9 cellular contexts compared by ENCODE assay signal in the genomic region with DNA sequence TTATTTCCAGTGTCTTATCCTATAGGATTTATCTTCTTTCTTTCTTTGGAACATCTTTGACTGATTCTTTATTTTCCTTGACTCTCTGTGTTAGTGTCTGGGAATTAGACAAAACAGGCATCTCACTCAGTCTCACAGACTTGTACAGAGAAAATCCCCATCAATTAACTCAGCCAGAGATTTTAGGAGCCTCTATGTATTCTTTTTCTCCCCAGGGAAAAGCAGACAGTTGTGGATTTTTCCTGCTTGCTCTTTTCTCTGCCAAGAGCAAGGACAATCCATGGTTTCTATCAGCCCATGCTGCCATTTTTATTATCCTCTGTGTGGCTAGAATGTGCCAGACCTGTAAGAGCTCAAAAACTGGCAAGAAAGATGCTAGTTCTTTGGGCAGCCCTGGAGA.
"Had no signal": no experiment of that assay in that cellular context is flagged by ENCODE, and none has a peak within 500 bp of the region (broad histone marks: within the 10 kb centered on the region; RNA-seq: fewer than 3 reads in every experiment).

No MANE protein-coding gene starts in this region.

- H3K4me3 ChIP-seq: GM23248, GM23338, HAP-1 had no signal

- H3K27ac Mint-ChIP-seq: GM23338, H9, HFFc6 had no signal

- H3K9ac ChIP-seq: GM23248 had no signal

- DNase-seq: GM23248, GOT3, H7, H9, HCEC 1CT, HFFc6 had no signal

- H3K36me3 ChIP-seq: HAP-1 had no signal

- H3K4me1 ChIP-seq: HAP-1 had no signal

- H3K4me2 ChIP-seq: GM23338 had no signal

- H2AFZ ChIP-seq: GM23248, GM23338 had no signal

- FAIRE-seq: H54 had no signal

- H3K4me3 Mint-ChIP-seq: GM23338, H9, HFFc6 had no signal

- H3K27ac ChIP-seq: GM23248 had no signal
